ENCODE assay signal across 27 cellular contexts in genomic region chr9:77513457-77513856, GRCh38.
"Had no signal": no experiment of that assay in that cellular context is flagged by ENCODE, and none has a peak within 500 bp of the region (broad histone marks: within the 10 kb centered on the region; RNA-seq: fewer than 3 reads in every experiment).

No MANE protein-coding gene starts in this region.

- H3K27ac ChIP-seq: gastroesophageal sphincter, lower lobe of right lung, ovary, prostate gland, WERI-Rb-1 had no signal

- H3K4me1 ChIP-seq: prostate gland had no signal

- ATAC-seq: effector memory CD8-positive, alpha-beta T cell; gastroesophageal sphincter; lower lobe of right lung had no signal

- H3K4me3 Mint-ChIP-seq: activated CD4-positive, alpha-beta memory T cell treated with anti-CD3 and anti-CD28 coated beads for 36 hours; activated CD4-positive, alpha-beta T cell treated with anti-CD3 and anti-CD28 coated beads, Interleukin-2, amount 10 ng/mL, durations not matched to agents 24 days and 14 days; activated naive CD4-positive, alpha-beta T cell treated with anti-CD3 and anti-CD28 coated beads, Interleukin-2, amount 10 ng/mL, durations not matched to agents 7 days and 5 days; activated naive CD8-positive, alpha-beta T cell treated with anti-CD3 and anti-CD28 coated beads, Interleukin-2, amount 10 ng/mL, durations not matched to agents 7 days and 5 days; activated T-cell treated with anti-CD3 and anti-CD28 coated beads, Interleukin-2, amount 50 U/mL, for 24 hours; effector memory CD8-positive, alpha-beta T cell; immature natural killer cell; naive B cell; T-helper 1 cell treated with Interleukin-12 subunit alpha and Interleukin-12 subunit beta and Interleukin-4 antibody, amounts not matched to agents 30 μg/mL and 1 μg/mL, for 36 hours had no signal

- H3K9me3 Mint-ChIP-seq: activated CD4-positive, alpha-beta memory T cell treated with anti-CD3 and anti-CD28 coated beads for 36 hours; activated CD4-positive, alpha-beta T cell treated with anti-CD3 and anti-CD28 coated beads, Interleukin-2, amount 10 ng/mL, durations not matched to agents 24 days and 14 days; activated naive CD4-positive, alpha-beta T cell treated with anti-CD3 and anti-CD28 coated beads, Interleukin-2, amount 10 ng/mL, durations not matched to agents 7 days and 5 days; activated naive CD8-positive, alpha-beta T cell treated with anti-CD3 and anti-CD28 coated beads, Interleukin-2, amount 10 ng/mL, durations not matched to agents 7 days and 5 days; activated T-cell treated with anti-CD3 and anti-CD28 coated beads, Interleukin-2, amount 50 U/mL, for 24 hours; effector memory CD8-positive, alpha-beta T cell; immature natural killer cell; naive B cell; T-helper 1 cell treated with Interleukin-12 subunit alpha and Interleukin-12 subunit beta and Interleukin-4 antibody, amounts not matched to agents 30 μg/mL and 1 μg/mL, for 36 hours had no signal

- DNase-seq: activated CD4-positive, alpha-beta memory T cell treated with anti-CD3 and anti-CD28 coated beads for 36 hours; activated CD4-positive, alpha-beta T cell treated with anti-CD3 and anti-CD28 coated beads, Interleukin-2, amount 10 ng/mL, durations not matched to agents 24 days and 14 days; activated CD4-positive, CD25-positive, alpha-beta regulatory T cell treated with anti-CD3 and anti-CD28 coated beads, Interleukin-2, amount 50 U/mL, for 72 hours; activated CD8-positive, alpha-beta memory T cell treated with anti-CD3 and anti-CD28 coated beads, Interleukin-2, amount 50 U/mL, for 48 hours; activated gamma-delta T cell; activated naive CD4-positive, alpha-beta T cell treated with anti-CD3 and anti-CD28 coated beads, Interleukin-2, amount 10 ng/mL, durations not matched to agents 7 days and 5 days; activated naive CD8-positive, alpha-beta T cell treated with anti-CD3 and anti-CD28 coated beads, Interleukin-2, amount 10 ng/mL, durations not matched to agents 7 days and 5 days; activated T-cell treated with anti-CD3 and anti-CD28 coated beads, Interleukin-2, amount 50 U/mL, for 24 hours; caudate nucleus; cortex of kidney; effector memory CD8-positive, alpha-beta T cell; hypothalamus; immature natural killer cell; kidney; lower lobe of right lung; mesendoderm; naive B cell; retina; spleen; stimulated activated naive CD4-positive, alpha-beta T cell treated with Interleukin-2 at 50 U/mL for 16 hours; T-helper 9 cell; upper lobe of left lung; WERI-Rb-1 had no signal

- H3K36me3 Mint-ChIP-seq: activated CD4-positive, alpha-beta memory T cell treated with anti-CD3 and anti-CD28 coated beads for 36 hours; activated naive CD4-positive, alpha-beta T cell treated with anti-CD3 and anti-CD28 coated beads, Interleukin-2, amount 10 ng/mL, durations not matched to agents 7 days and 5 days; activated naive CD8-positive, alpha-beta T cell treated with anti-CD3 and anti-CD28 coated beads, Interleukin-2, amount 10 ng/mL, durations not matched to agents 7 days and 5 days; immature natural killer cell; naive B cell had no signal

- H3K4me1 Mint-ChIP-seq: naive B cell had no signal

- H3K4me3 ChIP-seq: gastroesophageal sphincter, lower lobe of right lung, ovary, prostate gland, spleen, upper lobe of left lung had no signal

- H3K27me3 Mint-ChIP-seq: activated CD4-positive, alpha-beta memory T cell treated with anti-CD3 and anti-CD28 coated beads for 36 hours; activated T-cell treated with anti-CD3 and anti-CD28 coated beads, Interleukin-2, amount 50 U/mL, for 24 hours had no signal

- H3K27me3 ChIP-seq: gastroesophageal sphincter, ovary, spleen, upper lobe of left lung had no signal

- H3K9me3 ChIP-seq: gastroesophageal sphincter, lower lobe of right lung, ovary, prostate gland, spleen, upper lobe of left lung had no signal

- H3K36me3 ChIP-seq: gastroesophageal sphincter, lower lobe of right lung, ovary, prostate gland, spleen, upper lobe of left lung, WERI-Rb-1 had no signal

- H3K27ac Mint-ChIP-seq: activated CD4-positive, alpha-beta memory T cell treated with anti-CD3 and anti-CD28 coated beads for 36 hours; activated CD4-positive, alpha-beta T cell treated with anti-CD3 and anti-CD28 coated beads, Interleukin-2, amount 10 ng/mL, durations not matched to agents 24 days and 14 days; activated naive CD4-positive, alpha-beta T cell treated with anti-CD3 and anti-CD28 coated beads, Interleukin-2, amount 10 ng/mL, durations not matched to agents 7 days and 5 days; activated naive CD8-positive, alpha-beta T cell treated with anti-CD3 and anti-CD28 coated beads, Interleukin-2, amount 10 ng/mL, durations not matched to agents 7 days and 5 days; activated T-cell treated with anti-CD3 and anti-CD28 coated beads, Interleukin-2, amount 50 U/mL, for 24 hours; effector memory CD8-positive, alpha-beta T cell; immature natural killer cell; naive B cell; T-helper 1 cell treated with Interleukin-12 subunit alpha and Interleukin-12 subunit beta and Interleukin-4 antibody, amounts not matched to agents 30 μg/mL and 1 μg/mL, for 36 hours had no signal
